1 cellular context compared by ENCODE assay signal in genomic region chr5:134224905-134225779, GRCh38.
TF ChIP-seq lines count a peak whose summit lies in the region.

No MANE protein-coding gene starts in this region.

TF ChIP-seq in HepG2, 621 proteins besides CTCF, POLR2A, EP300 and RAD21 (continued from another document and continues in another):
- TF ChIP-seq PAXIP1 (CRISPR knock-in tag; conservative IDR thresholded peaks at IDR 0.05) (no peak), NCOR1 (IDR thresholded peaks at IDR 0.05; ENCODE audit: borderline replicate concordance, low read length) (no peak), ZNF556 (CRISPR knock-in tag; IDR thresholded peaks at IDR 0.05; ENCODE audit: borderline replicate concordance) (no peak), ZNF33A (CRISPR knock-in tag; IDR thresholded peaks at IDR 0.05; ENCODE audit: borderline replicate concordance) (no peak), HIC2 (CRISPR knock-in tag; IDR thresholded peaks at IDR 0.05; ENCODE audit: low read depth) (no peak), REST (IDR thresholded peaks at IDR 0.05; ENCODE audit: borderline replicate concordance in 1 of 2, low read depth in 1 of 2, low read length in 2 of 2) (no peak), ZNF768 (CRISPR knock-in tag; IDR thresholded peaks at IDR 0.05) (peak; percentile 26; the same call in 1 of the 2 replicates), REPIN1 (CRISPR knock-in tag; IDR thresholded peaks at IDR 0.05; ENCODE audit: borderline replicate concordance, low read depth) (no peak), HNRNPH1 (optimal IDR thresholded peaks at IDR 0.05; ENCODE audit: low read depth, low read length) (no peak), ETV6 (CRISPR knock-in tag; conservative IDR thresholded peaks at IDR 0.05) (no peak), SMAD9 (CRISPR knock-in tag; IDR thresholded peaks at IDR 0.05) (no peak; the same call in 1 of the 2 replicates), NRL (CRISPR knock-in tag; IDR thresholded peaks at IDR 0.05; ENCODE audit: borderline replicate concordance) (no peak), ZBTB33 (CRISPR knock-in tag; IDR thresholded peaks at IDR 0.05) (no peak), FOXK2 (IDR thresholded peaks at IDR 0.05) (no peak), ARID4A (CRISPR knock-in tag; IDR thresholded peaks at IDR 0.05; ENCODE audit: borderline replicate concordance) (no peak), ZBTB42 (CRISPR knock-in tag; IDR thresholded peaks at IDR 0.05) (no peak), FOXK1 (CRISPR knock-in tag; IDR thresholded peaks at IDR 0.05; ENCODE audit: borderline replicate concordance, low read depth) (no peak), SNRNP70 (IDR thresholded peaks at IDR 0.05; ENCODE audit: low read depth, low read length) (no peak), PAWR (CRISPR knock-in tag; IDR thresholded peaks at IDR 0.05; ENCODE audit: borderline replicate concordance) (no peak), NR2F6 (IDR thresholded peaks at IDR 0.05) (no peak), NR2F6 (CRISPR knock-in tag; IDR thresholded peaks at IDR 0.05) (no peak), ZNF776 (CRISPR knock-in tag; IDR thresholded peaks at IDR 0.05) (peak; percentile 81), ZNF75D (CRISPR knock-in tag; IDR thresholded peaks at IDR 0.05; ENCODE audit: borderline replicate concordance) (no peak), NR1H2 (CRISPR knock-in tag; IDR thresholded peaks at IDR 0.05; ENCODE audit: borderline replicate concordance, low read depth) (no peak), BATF2 (CRISPR knock-in tag; IDR thresholded peaks at IDR 0.05) (no peak), ZNF703 (CRISPR knock-in tag; IDR thresholded peaks at IDR 0.05; ENCODE audit: borderline replicate concordance) (no peak; the same call in 1 of the 2 replicates), PATZ1 (CRISPR knock-in tag; IDR thresholded peaks at IDR 0.05) (0 out of 2 replicates have a peak, but pooled peaks have one; percentile 10), MAFG (CRISPR knock-in tag; IDR thresholded peaks at IDR 0.05) (no peak), DR1 (CRISPR knock-in tag; IDR thresholded peaks at IDR 0.05) (no peak; the same call in 1 of the 2 replicates), ZNF232 (CRISPR knock-in tag; IDR thresholded peaks at IDR 0.05; ENCODE audit: borderline replicate concordance) (0 out of 2 replicates have a peak, but pooled peaks have one; percentile 36), MED8 (CRISPR knock-in tag; IDR thresholded peaks at IDR 0.05; ENCODE audit: insufficient replicate concordance) (peak; percentile 84), SIN3A (IDR thresholded peaks at IDR 0.05; ENCODE audit: borderline replicate concordance, low read depth, low read length) (no peak), JDP2 (CRISPR knock-in tag; IDR thresholded peaks at IDR 0.05; ENCODE audit: borderline replicate concordance) (no peak), TARDBP (CRISPR knock-in tag; IDR thresholded peaks at IDR 0.05) (no peak), ZNF18 (CRISPR knock-in tag; IDR thresholded peaks at IDR 0.05; ENCODE audit: insufficient replicate concordance) (no peak), ATF2 (CRISPR knock-in tag; IDR thresholded peaks at IDR 0.05) (no peak), ZFP90 (CRISPR knock-in tag; IDR thresholded peaks at IDR 0.05; ENCODE audit: borderline replicate concordance) (no peak; the same call in 1 of the 2 replicates), MBD4 (IDR thresholded peaks at IDR 0.05; ENCODE audit: borderline replicate concordance, low read length) (no peak)
